In genomic region chr18:6484659-6485058, GRCh38 we compare ENCODE assay signal across 17 cellular contexts.
DNase-seq lines count a peak whose midpoint lies in the region; ATAC-seq, FAIRE-seq and TF ChIP-seq lines count a peak whose summit lies in the region.
"Had no signal": no experiment of that assay in that cellular context is flagged by ENCODE, and none has a peak within 500 bp of the region (broad histone marks: within the 10 kb centered on the region; RNA-seq: fewer than 3 reads in every experiment).

No MANE protein-coding gene starts in this region.

- TF ChIP-seq CTCF in breast epithelium (IDR thresholded peaks at IDR 0.05) (no peak), MCF 10A (IDR thresholded peaks at IDR 0.05; ENCODE audit: unreplicated experiment) (no peak), mammary epithelial cell (conservative IDR thresholded peaks at IDR 0.05 in 1 of 2, IDR thresholded peaks at IDR 0.05 in 1 of 2; ENCODE audit: extremely low read depth in 1 of 2, insufficient read depth in 1 of 2, low read depth in 1 of 2, low read length in 2 of 2) (no peak), pancreas (IDR thresholded peaks at IDR 0.05) (no peak)

- H3K4me2 ChIP-seq in mammary epithelial cell (ENCODE audit: insufficient read depth, low read depth, low read length), result peak overlapping the region; percentile 57
- H3K4me2 ChIP-seq: BLaER1 treated with 17β-estradiol and CSF1 and Interleukin-3, amounts not matched to agents 10 nM and 100 nM had no signal

- dilution Hi-C loops in mammary epithelial cell (cut with HindIII; ENCODE audit: low sequenced_read_pairs), result no loop called here

- no peaks in the 10 kb centered on the region for H3K9me3 Mint-ChIP-seq in MCF 10A (ENCODE audit: unreplicated experiment)

- ATAC-seq in pancreas (peak in 3 of 4 donors; percentile 47 to 65 (median 52)), HG03521 (IDR thresholded peaks at IDR 0.05; ENCODE audit: unreplicated experiment) (no peak)
- ATAC-seq: GM12878 had no signal

- H3K27me3 Mint-ChIP-seq in MCF 10A (ENCODE audit: insufficient read depth, unreplicated experiment), result no peaks in the 10 kb centered on the region
- H3K27me3 Mint-ChIP-seq: CD4-positive, CD25-positive, alpha-beta regulatory T cell had no signal

- peaks cover 10% of the 10 kb centered on the region for H3K4me1 Mint-ChIP-seq in MCF 10A (ENCODE audit: insufficient read depth, unreplicated experiment)
- H3K4me1 Mint-ChIP-seq: CD4-positive, CD25-positive, alpha-beta regulatory T cell had no signal

- H3K36me3 ChIP-seq in breast epithelium (no peaks in the 10 kb centered on the region), mammary epithelial cell (ENCODE audit: insufficient read depth, low read length) (no peaks in the 10 kb centered on the region), pancreas (no peaks in the 10 kb centered on the region)
- H3K36me3 ChIP-seq: BLaER1 treated with 17β-estradiol and CSF1 and Interleukin-3, amounts not matched to agents 10 nM and 100 nM had no signal

- DNase-seq in breast epithelium (ENCODE audit: low spot score in 2 of 2) (no peak), MCF 10A (ENCODE audit: unreplicated experiment) (no peak), mammary epithelial cell (peak; percentile 89), pancreas (no peak), urothelium cell line (ENCODE audit: low spot score) (no peak), SKM-1 (lab: John Stamatoyannopoulos, UW; ENCODE audit: unreplicated experiment) (no peak), HK-2 (ENCODE audit: unreplicated experiment) (no peak)
- DNase-seq: Calu3; CD4-positive, CD25-positive, alpha-beta regulatory T cell; DMS 273 treated with DMSO at 0.1 percent for 48 hours; HCEC 1CT; HFFc6 had no signal

- FAIRE-seq in pancreas (lab: Jason Lieb, UNC) (no peak), urothelium cell line (lab: Jason Lieb, UNC) (peak; percentile 61)
- FAIRE-seq: GM12878, GM18507 had no signal

- no peaks in the 10 kb centered on the region for H3K4me1 ChIP-seq in breast epithelium
- peaks cover 7% of the 10 kb centered on the region for H3K4me1 ChIP-seq in mammary epithelial cell (ENCODE audit: insufficient read depth, low read length)
- no peaks in the 10 kb centered on the region for H3K4me1 ChIP-seq in pancreas
- H3K4me1 ChIP-seq: BLaER1 treated with 17β-estradiol and CSF1 and Interleukin-3, amounts not matched to agents 10 nM and 100 nM had no signal

- H3K9me3 ChIP-seq in breast epithelium, result no peaks in the 10 kb centered on the region
- H3K9me3 ChIP-seq in mammary epithelial cell (replicated peaks; ENCODE audit: insufficient read depth, low read length), result no peaks in the 10 kb centered on the region
- H3K9me3 ChIP-seq in pancreas, result no peaks in the 10 kb centered on the region
- H3K9me3 ChIP-seq: BLaER1 treated with 17β-estradiol and CSF1 and Interleukin-3, amounts not matched to agents 10 nM and 100 nM had no signal

- H3K9ac ChIP-seq in mammary epithelial cell (ENCODE audit: insufficient read depth, low read length), result no peak overlapping the region
- H3K9ac ChIP-seq: BLaER1 treated with 17β-estradiol and CSF1 and Interleukin-3, amounts not matched to agents 10 nM and 100 nM had no signal

- intact Hi-C loops in breast epithelium (cut with DNase I; ENCODE audit: low total_unique reads) (no loop called here), MCF 10A (cut with micrococcal nuclease) (no loop called here), mammary epithelial cell (cut with micrococcal nuclease) (loop anchor here (5.0 kb wide), 1 partner anchor 38 kb away; no protein-coding TSS in a partner anchor), pancreas (cut with DNase I) (loop anchor here in 1 of 3 donors (10.0 kb wide), 1 partner anchor 610 kb away; no protein-coding TSS in a partner anchor)

- peak overlapping the region; percentile 6 to 57 for H3K27ac ChIP-seq in breast epithelium
- H3K27ac ChIP-seq in mammary epithelial cell (ENCODE audit: insufficient read depth, low read depth, low read length), result peak overlapping the region; percentile 31
- H3K27ac ChIP-seq in pancreas, result no peak overlapping the region
- H3K27ac ChIP-seq: 22Rv1; BLaER1 treated with 17β-estradiol and CSF1 and Interleukin-3, amounts not matched to agents 10 nM and 100 nM had no signal

- H3K27ac Mint-ChIP-seq in MCF 10A (ENCODE audit: low read depth, unreplicated experiment), result no peak overlapping the region
- H3K27ac Mint-ChIP-seq: CD4-positive, CD25-positive, alpha-beta regulatory T cell; HFFc6 had no signal

- H3K4me3 Mint-ChIP-seq in MCF 10A (ENCODE audit: unreplicated experiment), result no peak overlapping the region
- H3K4me3 Mint-ChIP-seq: CD4-positive, CD25-positive, alpha-beta regulatory T cell; HFFc6 had no signal

- POLR2A ChIA-PET in MCF 10A (lab: Yijun Ruan, JAX), result no interaction called here

- H3K27me3 ChIP-seq in breast epithelium (no peaks in the 10 kb centered on the region), mammary epithelial cell (ENCODE audit: insufficient read depth, low read length) (no peaks in the 10 kb centered on the region), pancreas (no peaks in the 10 kb centered on the region)
- H3K27me3 ChIP-seq: BLaER1 treated with 17β-estradiol and CSF1 and Interleukin-3, amounts not matched to agents 10 nM and 100 nM had no signal

- H4K20me1 ChIP-seq in mammary epithelial cell (ENCODE audit: insufficient read depth, low read length), result no peaks in the 10 kb centered on the region
- H4K20me1 ChIP-seq: BLaER1 treated with 17β-estradiol and CSF1 and Interleukin-3, amounts not matched to agents 10 nM and 100 nM had no signal

- WGBS in mammary epithelial cell (ENCODE audit: low coverage, missing lambda C conversion rate), result 0% methylated on average over 2 of the region's 2 CpGs
- WGBS in pancreas, 2 donors, result 18 to 23% methylated on average over 2 of the region's 2 CpGs

- no peak for TF ChIP-seq POLR2A in breast epithelium (IDR thresholded peaks at IDR 0.05)

- no peak overlapping the region for H3K4me3 ChIP-seq in breast epithelium
- no peak overlapping the region for H3K4me3 ChIP-seq in mammary epithelial cell (replicated peaks in 1 of 3; ENCODE audit: insufficient read depth in 1 of 3, low read depth in 2 of 3, low read length in 3 of 3)
- no peak overlapping the region for H3K4me3 ChIP-seq in pancreas
- H3K4me3 ChIP-seq: BLaER1 treated with 17β-estradiol and CSF1 and Interleukin-3, amounts not matched to agents 10 nM and 100 nM; GM12878 had no signal

- no peaks in the 10 kb centered on the region for H3K36me3 Mint-ChIP-seq in MCF 10A (ENCODE audit: insufficient read depth, unreplicated experiment)
- H3K36me3 Mint-ChIP-seq: CD4-positive, CD25-positive, alpha-beta regulatory T cell had no signal

- H3K79me2 ChIP-seq in mammary epithelial cell (ENCODE audit: insufficient read depth, low read length), result no peaks in the 10 kb centered on the region

- BruUV-seq in MCF 10A (replicated peaks; lab: Mats Ljungman, UMichigan) (no TSS peak), mammary epithelial cell (replicated peaks; lab: Mats Ljungman, UMichigan) (no TSS peak)

- CTCF ChIA-PET in MCF 10A (lab: Yijun Ruan, JAX) (no interaction called here), mammary epithelial cell (lab: Charles Lee; ENCODE audit: low non-redundant PET) (no interaction called here)

- H2AFZ ChIP-seq in mammary epithelial cell (ENCODE audit: low read depth, low read length), result no peak overlapping the region

- in situ Hi-C loops in mammary epithelial cell (cut with MboI; ENCODE audit: low sequenced_read_pairs in 2 of 2), result no loop called here

Comparison
In these comparisons a context has a peak if more than half of its experiments do, and no peak if none do; other contexts are left out.
1. H3K27ac ChIP-seq: peak in breast epithelium (2 of 2) and mammary epithelial cell (single experiment); none in pancreas (0 of 4).